In genomic region chr7:56104138-56104537, GRCh38 we compare ENCODE assay signal across 13 cellular contexts. TPM values are rescaled to one million over a fixed set of nuclear protein-coding genes. Genes with fewer than 3 reads are reported as not detected.
"Had no signal": no experiment of that assay in that cellular context is flagged by ENCODE, and none has a peak within 500 bp of the region (broad histone marks: within the 10 kb centered on the region; RNA-seq: fewer than 3 reads in every experiment).

No MANE protein-coding gene starts in this region.

RNA-seq across cellular contexts. Expression of gene PHKG1, which starts 11.4 kb away (rescaled TPM):
- total RNA-seq: vagina had no signal

RNA-seq across cellular contexts. Expression of gene NUPR2, which starts 12.1 kb away (rescaled TPM):
- total RNA-seq: activated B cell treated with CpG ODN at 0.5 μM for 24 hours; activated T-helper 2 cell treated with anti-CD3 and anti-CD28 coated beads, Interferon-gamma antibody, Interleukin-2, Interleukin-4, amounts not matched to agents 10 μg/mL and 5 μg/mL and 100 μg/mL, durations not matched to agents 14 hours and 24 hours and 36 hours; bronchial epithelial cell; dermis microvascular lymphatic vessel endothelial cell; esophagus squamous epithelium; glomerular endothelial cell; heart right ventricle; mesothelial cell of epicardium; osteocyte; progenitor cell of endocrine pancreas; right lobe of liver; T-helper 2 cell treated with Interferon-gamma antibody and Interleukin-4, amounts not matched to agents 100 ng/mL and 5 ng/mL, for 36 hours; vagina had no signal
- polyA plus RNA-seq: heart right ventricle had no signal
